Comparison of ENCODE assay signal across 15 cellular contexts in genomic region chr3:48404440-48405342, GRCh38. TPM values are rescaled to one million over a fixed set of nuclear protein-coding genes. Genes with fewer than 3 reads are reported as not detected.
DNase-seq lines count a peak whose midpoint lies in the region; ATAC-seq and TF ChIP-seq lines count a peak whose summit lies in the region.
"Had no signal": no experiment of that assay in that cellular context is flagged by ENCODE, and none has a peak within 500 bp of the region (broad histone marks: within the 10 kb centered on the region; RNA-seq: fewer than 3 reads in every experiment).

No MANE protein-coding gene starts in this region.

- H2BK20ac ChIP-seq in H9 (ENCODE audit: low read depth, low read length, poor library complexity, severe bottlenecking): no peak overlapping the region

- TF ChIP-seq CTCF in DND-41 (IDR thresholded peaks at IDR 0.05; ENCODE audit: borderline replicate concordance, extremely low read depth, low read length, poor library complexity, severe bottlenecking) (no peak), H9 (conservative IDR thresholded peaks at IDR 0.05) (no peak), psoas muscle (IDR thresholded peaks at IDR 0.05) (no peak), GM10266 (IDR thresholded peaks at IDR 0.05; ENCODE audit: control insufficient read depth, insufficient read depth, low read depth, missing control alignments) (no peak)

- no peaks in the 10 kb centered on the region for H3K9me3 Mint-ChIP-seq in H9
- H3K9me3 Mint-ChIP-seq in activated CD8-positive, alpha-beta T cell treated with anti-CD3 and anti-CD28 coated beads, Interleukin-2, amount 10 ng/mL, durations not matched to agents 7 days and 5 days (ENCODE audit: insufficient read depth): no peaks in the 10 kb centered on the region

- no peak overlapping the region; a peak in 1 of 7 replicates for H3K27ac Mint-ChIP-seq in H9
- no peak overlapping the region for H3K27ac Mint-ChIP-seq in activated CD8-positive, alpha-beta T cell treated with anti-CD3 and anti-CD28 coated beads, Interleukin-2, amount 10 ng/mL, durations not matched to agents 7 days and 5 days

- intact Hi-C loops in psoas muscle (cut with DNase I): loop anchor here in 1 of 2 donors (5.0 kb wide), 1 partner anchor 143 kb away; no protein-coding TSS in a partner anchor

- H3K56ac ChIP-seq in H9 (ENCODE audit: insufficient read length, low read depth, low read length): no peak overlapping the region

- H3K36me3 Mint-ChIP-seq in H9 (ENCODE audit: insufficient read depth in 1 of 3, low read depth in 3 of 3): peaks cover 47 to 85% (median 68%) of the 10 kb centered on the region in 3 experiments
- H3K36me3 Mint-ChIP-seq in activated CD8-positive, alpha-beta T cell treated with anti-CD3 and anti-CD28 coated beads, Interleukin-2, amount 10 ng/mL, durations not matched to agents 7 days and 5 days (ENCODE audit: low read depth): no peaks in the 10 kb centered on the region

- no peak overlapping the region for H3T11ph ChIP-seq in H9 (ENCODE audit: low read length)

- no peaks in the 10 kb centered on the region; the same call in 1 of the 2 replicates for H3K27me3 Mint-ChIP-seq in H9 (ENCODE audit: low read depth)
- no peaks in the 10 kb centered on the region for H3K27me3 Mint-ChIP-seq in activated CD8-positive, alpha-beta T cell treated with anti-CD3 and anti-CD28 coated beads, Interleukin-2, amount 10 ng/mL, durations not matched to agents 7 days and 5 days (ENCODE audit: low read depth)

- H3K18ac ChIP-seq in H9 (ENCODE audit: insufficient read length, low read depth, low read length): no peak overlapping the region

- no peak overlapping the region for H3K23ac ChIP-seq in H9 (ENCODE audit: insufficient read length, low read depth, low read length)

- no peak overlapping the region for H3K9ac ChIP-seq in DND-41 (ENCODE audit: low read depth, low read length)
- no peak overlapping the region for H3K9ac ChIP-seq in H9 (ENCODE audit: extremely low read depth, insufficient read length, low read length)

- no peak overlapping the region for H4K91ac ChIP-seq in H9 (ENCODE audit: insufficient read length, low read depth, low read length)

- no peak overlapping the region for H3K4me3 ChIP-seq in DND-41 (ENCODE audit: low read depth in 1 of 2, low read length in 2 of 2)
- H3K4me3 ChIP-seq in psoas muscle: no peak overlapping the region

- H3K27me3 ChIP-seq in DND-41 (ENCODE audit: insufficient read depth, low read length, poor library complexity): no peaks in the 10 kb centered on the region
- no peaks in the 10 kb centered on the region for H3K27me3 ChIP-seq in H9 (ENCODE audit: insufficient read depth, low read length)
- H3K27me3 ChIP-seq in psoas muscle (ENCODE audit: insufficient read depth in 3 of 3, low read length in 2 of 3): no peaks in the 10 kb centered on the region
- H3K27me3 ChIP-seq: neutrophil had no signal

- no peak overlapping the region for H3K4me3 Mint-ChIP-seq in H9
- H3K4me3 Mint-ChIP-seq in activated CD8-positive, alpha-beta T cell treated with anti-CD3 and anti-CD28 coated beads, Interleukin-2, amount 10 ng/mL, durations not matched to agents 7 days and 5 days: no peak overlapping the region

- H3K9me3 ChIP-seq in DND-41 (ENCODE audit: insufficient read depth, low read length, severe bottlenecking) (no peaks in the 10 kb centered on the region), H9 (ENCODE audit: control insufficient read depth, low read depth, low read length) (no peaks in the 10 kb centered on the region), psoas muscle (no peaks in the 10 kb centered on the region)
- H3K9me3 ChIP-seq: neutrophil had no signal

- no peaks in the 10 kb centered on the region for H3K23me2 ChIP-seq in H9 (ENCODE audit: insufficient read length, low read depth, low read length, poor library complexity, severe bottlenecking)

- CTCF ChIA-PET in activated CD8-positive, alpha-beta T cell treated with anti-CD3 and anti-CD28 coated beads, Interleukin-2, amount 10 ng/mL, durations not matched to agents 7 days and 5 days (lab: Charles Lee): interaction anchor here (7.2 to 11.6 kb wide), 2 partner anchors 29 to 150 kb away, joined by 179 to 342 read pairs; partner anchors contain the start of genes PFKFB4 and PLXNB1

- peaks cover 0 to under 1% of the 10 kb centered on the region in 2 experiments; a peak in 1 of 4 replicates for H3K4me1 Mint-ChIP-seq in H9
- no peaks in the 10 kb centered on the region for H3K4me1 Mint-ChIP-seq in activated CD8-positive, alpha-beta T cell treated with anti-CD3 and anti-CD28 coated beads, Interleukin-2, amount 10 ng/mL, durations not matched to agents 7 days and 5 days (ENCODE audit: low read depth)

- H4K8ac ChIP-seq in H9 (replicated peaks; ENCODE audit: insufficient read length, low read depth, low read length): no peak overlapping the region

- no peak overlapping the region for H4K5ac ChIP-seq in H9 (ENCODE audit: insufficient read length, low read depth, low read length)

- ATAC-seq in DND-41 (ENCODE audit: insufficient read depth, low read depth) (no peak), psoas muscle (no peak)
- no peak for ATAC-seq in activated CD8-positive, alpha-beta T cell treated with anti-CD3 and anti-CD28 coated beads, Interleukin-2, amount 10 ng/mL, durations not matched to agents 7 days and 5 days

- no peaks in the 10 kb centered on the region for H3K79me2 ChIP-seq in DND-41 (ENCODE audit: insufficient read depth, low read length)
- H3K79me2 ChIP-seq in H9 (ENCODE audit: insufficient read depth, low read length): no peaks in the 10 kb centered on the region

- no peak overlapping the region for H2BK5ac ChIP-seq in H9 (ENCODE audit: insufficient read length, low read length)

- H3K14ac ChIP-seq in H9 (ENCODE audit: insufficient read depth, low read length): no peak overlapping the region

- H2AFZ ChIP-seq in DND-41 (ENCODE audit: low read depth, low read length) (no peak overlapping the region), H9 (ENCODE audit: low read length) (no peak overlapping the region)

- H3K79me1 ChIP-seq in H9 (ENCODE audit: insufficient read depth, low read depth, low read length, poor library complexity, severe bottlenecking): no peaks in the 10 kb centered on the region

- POLR2A ChIA-PET in activated CD8-positive, alpha-beta T cell treated with anti-CD3 and anti-CD28 coated beads, Interleukin-2, amount 10 ng/mL, durations not matched to agents 7 days and 5 days (lab: Charles Lee): interaction anchor here (1.2 kb wide), 1 partner anchor 35 kb away, joined by 4 read pairs; the partner anchor contains the start of genes CCDC51 and TMA7

- no peak overlapping the region for H2BK15ac ChIP-seq in H9 (ENCODE audit: low read depth, low read length)

- H2BK120ac ChIP-seq in H9 (ENCODE audit: low read depth, low read length, poor library complexity, severe bottlenecking): no peak overlapping the region

- H3K4me1 ChIP-seq in DND-41 (ENCODE audit: insufficient read depth, low read length): no peaks in the 10 kb centered on the region
- no peaks in the 10 kb centered on the region for H3K4me1 ChIP-seq in H9 (ENCODE audit: insufficient read depth, low read length)
- no peaks in the 10 kb centered on the region for H3K4me1 ChIP-seq in psoas muscle

- H2AK5ac ChIP-seq in H9 (ENCODE audit: insufficient read length, low read length): no peak overlapping the region

- no peak overlapping the region for H3K27ac ChIP-seq in DND-41 (ENCODE audit: low read length)
- H3K27ac ChIP-seq in H9 (ENCODE audit: insufficient read length, low read depth, low read length): no peak overlapping the region
- no peak overlapping the region for H3K27ac ChIP-seq in psoas muscle
- H3K27ac ChIP-seq: neutrophil had no signal

- 0 out of 2 replicates have a peak, but pooled peaks cover 6% of the 10 kb centered on the region for H4K20me1 ChIP-seq in DND-41 (ENCODE audit: insufficient read depth, low read length)
- H4K20me1 ChIP-seq in H9 (ENCODE audit: control insufficient read depth, insufficient read depth, insufficient read length): no peaks in the 10 kb centered on the region

- DNase-seq in DND-41 (peak; percentile 0), H9 (peak; percentile 23), hepatic stellate cell (ENCODE audit: low spot score) (peak; percentile 1), psoas muscle (peak; percentile 9 to 39), NCI-H1694 (lab: John Stamatoyannopoulos, UW) (no peak), glomerular visceral epithelial cell (ENCODE audit: extremely low spot score) (no peak), GM10266 (ENCODE audit: extremely low spot score) (no peak)
- no peak for DNase-seq in activated CD8-positive, alpha-beta T cell treated with anti-CD3 and anti-CD28 coated beads, Interleukin-2, amount 10 ng/mL, durations not matched to agents 7 days and 5 days
- DNase-seq: DMS53, NCI-H2029 treated with DMSO at 0.1 percent for 48 hours, NCI-H748 treated with DMSO at 0.1 percent for 48 hours had no signal

- H3K4me2 ChIP-seq in DND-41 (ENCODE audit: insufficient read depth, low read length) (no peak overlapping the region), H9 (ENCODE audit: insufficient read depth, insufficient read length, low read length) (no peak overlapping the region)

- WGBS in H9 (ENCODE audit: extremely low coverage, insufficient read length, low lambda C conversion rate): no CpG with 5 or more reads among the region's 21 CpGs
- WGBS in psoas muscle, 3 donors: 66 to 80% (median 68%) methylated on average over 21 of the region's 21 CpGs

- H3K4ac ChIP-seq in H9 (ENCODE audit: low read depth, low read length): no peak overlapping the region

- H3K36me3 ChIP-seq in DND-41 (ENCODE audit: insufficient read depth, low read length) (no peaks in the 10 kb centered on the region), psoas muscle (ENCODE audit: insufficient read depth in 1 of 2, low read depth in 1 of 2) (no peaks in the 10 kb centered on the region)
- H3K36me3 ChIP-seq: neutrophil had no signal

- no peak overlapping the region for H2BK12ac ChIP-seq in H9 (ENCODE audit: insufficient read length, low read depth, low read length)

RNA-seq across cellular contexts. Expression of gene PLXNB1, which starts 25.2 kb away (rescaled TPM):
- total RNA-seq in H9 (2021): 175 and 184 TPM in 2 replicates
- 1 to 10 TPM; 2.5 to 3.9 (median 2.8) TPM for total RNA-seq in psoas muscle
- 1 to 10 TPM; 2.3 to 6.1 (median 2.5) TPM for polyA plus RNA-seq in psoas muscle
- total RNA-seq in activated CD8-positive, alpha-beta T cell treated with anti-CD3 and anti-CD28 coated beads, Interleukin-2, amount 10 ng/mL, durations not matched to agents 7 days and 5 days: 1 to 10 TPM in 1 of 2 experiments, under 1 TPM in 1; 0.76 to 1.7 TPM

RNA-seq across cellular contexts. Expression of gene FBXW12, which starts 32.7 kb away (rescaled TPM):
- total RNA-seq in H9 (2021) (0.59 and 0.74 TPM in 2 replicates), psoas muscle (not detected)
- polyA plus RNA-seq in psoas muscle: under 1 TPM in 1 of 3 donors, not detected in 2; 0.01 TPM
- not detected for total RNA-seq in activated CD8-positive, alpha-beta T cell treated with anti-CD3 and anti-CD28 coated beads, Interleukin-2, amount 10 ng/mL, durations not matched to agents 7 days and 5 days
- total RNA-seq: dermis microvascular lymphatic vessel endothelial cell, lung microvascular endothelial cell had no signal
- polyA plus RNA-seq: BJ had no signal

RNA-seq across cellular contexts. Expression of gene CCDC51, which starts 35.2 kb away (rescaled TPM):
- 20.0 and 22.0 TPM in 2 replicates for total RNA-seq in H9 (2021)
- 1 to 10 TPM; 5.3 to 9.5 (median 5.4) TPM for total RNA-seq in psoas muscle
- polyA plus RNA-seq in psoas muscle: 10 to 100 TPM in 2 of 3 donors, 1 to 10 TPM in 1; 7.7 to 19.6 (median 16.5) TPM
- 10 to 100 TPM; 16.3 to 16.5 TPM for total RNA-seq in activated CD8-positive, alpha-beta T cell treated with anti-CD3 and anti-CD28 coated beads, Interleukin-2, amount 10 ng/mL, durations not matched to agents 7 days and 5 days

RNA-seq across cellular contexts. Expression of gene TMA7, which starts 35.4 kb away (rescaled TPM):
- 305 and 309 TPM in 2 replicates for total RNA-seq in H9 (2021)
- 100 to 1,000 TPM; 156 to 218 (median 185) TPM for total RNA-seq in psoas muscle
- polyA plus RNA-seq in psoas muscle: 100 to 1,000 TPM; 295 to 342 (median 332) TPM
- total RNA-seq in activated CD8-positive, alpha-beta T cell treated with anti-CD3 and anti-CD28 coated beads, Interleukin-2, amount 10 ng/mL, durations not matched to agents 7 days and 5 days: 100 to 1,000 TPM; 339 to 364 TPM

RNA-seq across cellular contexts. Expression of gene ATRIP, which starts 41.8 kb away (rescaled TPM):
- total RNA-seq in H9 (2021) (16.3 and 17.5 TPM in 2 replicates), psoas muscle (1 to 10 TPM; 4.4 to 5.6 (median 5.2) TPM)
- polyA plus RNA-seq in psoas muscle: 1 to 10 TPM; 3.7 to 4.5 (median 3.9) TPM
- total RNA-seq in activated CD8-positive, alpha-beta T cell treated with anti-CD3 and anti-CD28 coated beads, Interleukin-2, amount 10 ng/mL, durations not matched to agents 7 days and 5 days: 10 to 100 TPM; 18.8 to 20.3 TPM

Comparison
In these comparisons a context has a peak if more than half of its experiments do, and no peak if none do; other contexts are left out.
1. DNase-seq: peak in DND-41 (single experiment), H9 (single experiment), hepatic stellate cell (single experiment) and psoas muscle (2 of 2); none in NCI-H1694 (single experiment), glomerular visceral epithelial cell (single experiment), activated CD8-positive, alpha-beta T cell treated with anti-CD3 and anti-CD28 coated beads, Interleukin-2, amount 10 ng/mL, durations not matched to agents 7 days and 5 days (single experiment) and GM10266 (single experiment).
2. RNA of gene PLXNB1, which starts 25.2 kb away (total RNA-seq): 175 to 184 TPM in H9; 2.5 to 3.9 TPM in psoas muscle and 0.76 to 1.7 TPM in activated CD8-positive, alpha-beta T cell treated with anti-CD3 and anti-CD28 coated beads, Interleukin-2, amount 10 ng/mL, durations not matched to agents 7 days and 5 days; every median in the first group is over 10 times any median in the second.